12 cellular contexts compared by ENCODE assay signal in the genomic region with DNA sequence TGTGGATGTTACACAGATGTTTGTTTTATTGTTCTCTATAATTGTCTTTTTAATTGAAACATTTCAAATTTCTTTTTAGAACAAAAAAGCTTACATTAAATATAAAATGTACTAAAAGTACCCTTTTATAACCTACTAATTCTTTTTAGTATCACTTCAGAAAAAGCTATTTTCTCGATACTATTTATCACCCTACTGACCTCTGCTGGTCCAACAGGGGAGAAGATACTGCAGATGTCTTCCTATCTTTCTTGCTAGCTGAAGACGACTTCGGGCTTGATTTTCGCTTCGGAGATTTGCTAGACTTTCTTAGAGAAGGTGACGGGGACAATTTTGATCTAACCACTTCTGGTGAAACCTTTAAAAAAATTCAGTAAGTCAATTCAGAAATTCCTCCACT. TPM values are rescaled to one million over a fixed set of nuclear protein-coding genes. Genes with fewer than 3 reads are reported as not detected.
DNase-seq lines count a peak whose midpoint lies in the region; TF ChIP-seq lines count a peak whose summit lies in the region.
"Had no signal": no experiment of that assay in that cellular context is flagged by ENCODE, and none has a peak within 500 bp of the region (broad histone marks: within the 10 kb centered on the region; RNA-seq: fewer than 3 reads in every experiment).

No MANE protein-coding gene starts in this region.

- H3K4me1 ChIP-seq in DOHH2 (ENCODE audit: control insufficient read depth, low read length) = no peaks in the 10 kb centered on the region

- no peaks in the 10 kb centered on the region for H3K27me3 Mint-ChIP-seq in neural crest cell (ENCODE audit: low read depth)
- H3K27me3 Mint-ChIP-seq in activated naive CD8-positive, alpha-beta T cell treated with anti-CD3 and anti-CD28 coated beads for 36 hours = no peaks in the 10 kb centered on the region
- H3K27me3 Mint-ChIP-seq in mesothelial cell of epicardium (ENCODE audit: low read depth) = no peaks in the 10 kb centered on the region
- H3K27me3 Mint-ChIP-seq: activated CD8-positive, alpha-beta T cell treated with anti-CD3 and anti-CD28 coated beads for 36 hours had no signal

- H3K27ac Mint-ChIP-seq in neural crest cell (ENCODE audit: unreplicated experiment) (no peak overlapping the region), mesothelial cell of epicardium (no peak overlapping the region)
- no peak overlapping the region for H3K27ac Mint-ChIP-seq in activated naive CD8-positive, alpha-beta T cell treated with anti-CD3 and anti-CD28 coated beads for 36 hours
- H3K27ac Mint-ChIP-seq: activated CD8-positive, alpha-beta T cell treated with anti-CD3 and anti-CD28 coated beads for 36 hours had no signal

- no peak overlapping the region for H3K4me3 Mint-ChIP-seq in neural crest cell
- H3K4me3 Mint-ChIP-seq in activated naive CD8-positive, alpha-beta T cell treated with anti-CD3 and anti-CD28 coated beads for 36 hours = no peak overlapping the region
- no peak overlapping the region for H3K4me3 Mint-ChIP-seq in mesothelial cell of epicardium
- H3K4me3 Mint-ChIP-seq: activated CD8-positive, alpha-beta T cell treated with anti-CD3 and anti-CD28 coated beads for 36 hours had no signal

- no peaks in the 10 kb centered on the region for H3K79me2 ChIP-seq in DOHH2 (ENCODE audit: control insufficient read depth, low read length)

- H3K4me1 Mint-ChIP-seq in neural crest cell (no peaks in the 10 kb centered on the region), mesothelial cell of epicardium (no peaks in the 10 kb centered on the region)
- H3K4me1 Mint-ChIP-seq in activated naive CD8-positive, alpha-beta T cell treated with anti-CD3 and anti-CD28 coated beads for 36 hours = peaks cover 1% of the 10 kb centered on the region

- H3K4me3 ChIP-seq in DOHH2 (ENCODE audit: low read length) = no peak overlapping the region
- H3K4me3 ChIP-seq: PC-9 had no signal

- H3K36me3 Mint-ChIP-seq in neural crest cell (ENCODE audit: low read depth) = peaks cover 6% of the 10 kb centered on the region
- peaks cover 16% of the 10 kb centered on the region for H3K36me3 Mint-ChIP-seq in activated naive CD8-positive, alpha-beta T cell treated with anti-CD3 and anti-CD28 coated beads for 36 hours
- peaks cover 15% of the 10 kb centered on the region for H3K36me3 Mint-ChIP-seq in mesothelial cell of epicardium

- H3K27me3 ChIP-seq in DOHH2 (ENCODE audit: control insufficient read depth, low read length) = no peaks in the 10 kb centered on the region

- peaks cover 2% of the 10 kb centered on the region; the same call in 1 of the 2 replicates for H3F3A ChIP-seq in DOHH2 (ENCODE audit: control insufficient read depth, insufficient read depth)

- TF ChIP-seq CTCF in DOHH2 (IDR thresholded peaks at IDR 0.05; ENCODE audit: low read depth, low read length, poor library complexity, severe bottlenecking) (peak; percentile 24), neural crest cell (conservative IDR thresholded peaks at IDR 0.05) (peak; percentile 58), mesothelial cell of epicardium (IDR thresholded peaks at IDR 0.05; ENCODE audit: unreplicated experiment) (no peak)

- H3K9me3 Mint-ChIP-seq in neural crest cell (no peaks in the 10 kb centered on the region), mesothelial cell of epicardium (no peaks in the 10 kb centered on the region)
- H3K9me3 Mint-ChIP-seq in activated naive CD8-positive, alpha-beta T cell treated with anti-CD3 and anti-CD28 coated beads for 36 hours = no peaks in the 10 kb centered on the region
- H3K9me3 Mint-ChIP-seq: activated CD8-positive, alpha-beta T cell treated with anti-CD3 and anti-CD28 coated beads for 36 hours had no signal

- peaks cover 45% of the 10 kb centered on the region for H3K36me3 ChIP-seq in DOHH2 (ENCODE audit: control insufficient read depth, low read length)

- no peaks in the 10 kb centered on the region for H4K20me1 ChIP-seq in DOHH2 (ENCODE audit: control insufficient read depth, insufficient read depth, low read depth, low read length)

- peak; percentile 14 for DNase-seq in NAMALWA (ENCODE audit: low spot score)
- peak; percentile 22 for DNase-seq in dermis blood vessel endothelial cell
- DNase-seq in neural crest cell (ENCODE audit: low read depth, low spot score) = no peak
- DNase-seq in posterior cingulate gyrus = no peak
- no peak for DNase-seq in activated naive CD8-positive, alpha-beta T cell treated with anti-CD3 and anti-CD28 coated beads for 36 hours
- no peak for DNase-seq in NK-92 treated with Interleukin-12 subunit alpha and Interleukin-12 subunit beta, amount 100 ng/mL, for 24 hours (lab: John Stamatoyannopoulos, UW)
- no peak for DNase-seq in mesothelial cell of epicardium (ENCODE audit: low spot score in 2 of 2, unreplicated experiment in 2 of 2)
- DNase-seq: activated CD8-positive, alpha-beta T cell treated with anti-CD3 and anti-CD28 coated beads for 36 hours; HCEC 1CT; PC-9; stimulated activated naive CD8-positive, alpha-beta T cell treated with anti-CD3 and anti-CD28 coated beads, Interleukin-15, Interleukin-2, amounts not matched to agents 100 U/mL and 50 U/mL, for 24 hours had no signal

- H3K4me2 ChIP-seq in DOHH2 (ENCODE audit: low read length) = no peak overlapping the region
- H3K4me2 ChIP-seq: PC-9 had no signal

- H3K9me2 ChIP-seq in DOHH2 (replicated peaks; ENCODE audit: control insufficient read depth, low read length) = no peaks in the 10 kb centered on the region

- intact Hi-C loops in posterior cingulate gyrus (cut with DNase I) = no loop called here

- no peaks in the 10 kb centered on the region for H3K9me3 ChIP-seq in DOHH2 (ENCODE audit: control insufficient read depth, insufficient read depth, low read length)

- H3K27ac ChIP-seq in DOHH2 (ENCODE audit: low read depth, low read length) = no peak overlapping the region
- H3K27ac ChIP-seq: PC-9 had no signal

RNA-seq across cellular contexts. Expression of a gene that starts 42.4 kb away (rescaled TPM):
- total RNA-seq in dermis blood vessel endothelial cell (14.1 and 20.7 TPM in 2 replicates), neural crest cell (103 and 113 TPM in 2 replicates), mesothelial cell of epicardium (60.7 to 63.3 TPM (median 61.3 TPM) in 3 replicates)
- 10 to 100 TPM; 41.6 to 45.7 TPM for total RNA-seq in activated naive CD8-positive, alpha-beta T cell treated with anti-CD3 and anti-CD28 coated beads for 36 hours

Comparison
In these comparisons a context has a peak if more than half of its experiments do, and no peak if none do; other contexts are left out.
1. DNase-seq: peak in NAMALWA (single experiment) and dermis blood vessel endothelial cell (single experiment); none in neural crest cell (single experiment), posterior cingulate gyrus (0 of 10), activated naive CD8-positive, alpha-beta T cell treated with anti-CD3 and anti-CD28 coated beads for 36 hours (single experiment), NK-92 treated with Interleukin-12 subunit alpha and Interleukin-12 subunit beta, amount 100 ng/mL, for 24 hours (single experiment) and mesothelial cell of epicardium (0 of 2).